In genomic region chr10:43250625-43250924, GRCh38 we compare ENCODE assay signal across 17 cellular contexts.
"Had no signal": no experiment of that assay in that cellular context is flagged by ENCODE, and none has a peak within 500 bp of the region (broad histone marks: within the 10 kb centered on the region; RNA-seq: fewer than 3 reads in every experiment).

No MANE protein-coding gene starts in this region.

- H3K4me1 Mint-ChIP-seq: naive B cell; stimulated activated naive B cell treated with anti-CD40 and anti-IgM and Interleukin-4, amounts not matched to agents 10 μg/mL and 1 μg/mL and 100 μg/mL, for 72 hours had no signal

- H3K4me1 ChIP-seq: gastrocnemius medialis, transverse colon had no signal

- H3K27ac Mint-ChIP-seq: activated CD4-positive, alpha-beta memory T cell treated with anti-CD3 and anti-CD28 coated beads for 36 hours; activated CD4-positive, alpha-beta T cell treated with anti-CD3 and anti-CD28 coated beads for 36 hours; activated naive CD8-positive, alpha-beta T cell treated with anti-CD3 and anti-CD28 coated beads, Interleukin-2, amount 50 U/mL, for 24 hours; stimulated activated naive B cell treated with anti-CD40 and anti-IgM and Interleukin-4, amounts not matched to agents 10 μg/mL and 1 μg/mL and 100 μg/mL, for 72 hours; WTC11 had no signal

- H3K27me3 ChIP-seq: gastrocnemius medialis, neutrophil, spleen, transverse colon had no signal

- DNase-seq: activated naive CD8-positive, alpha-beta T cell treated with anti-CD3 and anti-CD28 coated beads, Interleukin-2, amount 50 U/mL, for 24 hours; anterior cingulate cortex; central memory CD4-positive, alpha-beta T cell; cortex of kidney; mesenchymal stem cell; naive B cell; stimulated activated naive B cell treated with anti-CD40 and anti-IgM and Interleukin-4, amounts not matched to agents 10 μg/mL and 1 μg/mL and 100 μg/mL, for 72 hours; SW 1271; transverse colon had no signal

- H3K9me3 Mint-ChIP-seq: activated CD4-positive, alpha-beta memory T cell treated with anti-CD3 and anti-CD28 coated beads for 36 hours; activated naive CD8-positive, alpha-beta T cell treated with anti-CD3 and anti-CD28 coated beads, Interleukin-2, amount 50 U/mL, for 24 hours; stimulated activated naive B cell treated with anti-CD40 and anti-IgM and Interleukin-4, amounts not matched to agents 10 μg/mL and 1 μg/mL and 100 μg/mL, for 72 hours; WTC11 had no signal

- H3K4me3 Mint-ChIP-seq: activated CD4-positive, alpha-beta memory T cell treated with anti-CD3 and anti-CD28 coated beads for 36 hours; activated CD4-positive, alpha-beta T cell treated with anti-CD3 and anti-CD28 coated beads for 36 hours; activated naive CD8-positive, alpha-beta T cell treated with anti-CD3 and anti-CD28 coated beads, Interleukin-2, amount 50 U/mL, for 24 hours; brain; naive B cell; stimulated activated naive B cell treated with anti-CD40 and anti-IgM and Interleukin-4, amounts not matched to agents 10 μg/mL and 1 μg/mL and 100 μg/mL, for 72 hours; WTC11 had no signal

- H3K36me3 ChIP-seq: gastrocnemius medialis, neutrophil, spleen, transverse colon had no signal

- H3K27me3 Mint-ChIP-seq: activated CD4-positive, alpha-beta memory T cell treated with anti-CD3 and anti-CD28 coated beads for 36 hours; activated CD4-positive, alpha-beta T cell treated with anti-CD3 and anti-CD28 coated beads for 36 hours; activated naive CD8-positive, alpha-beta T cell treated with anti-CD3 and anti-CD28 coated beads, Interleukin-2, amount 50 U/mL, for 24 hours had no signal

- H3K9me3 ChIP-seq: gastrocnemius medialis, mucosa of descending colon, neutrophil, transverse colon had no signal

- ATAC-seq: gastrocnemius medialis; mucosa of descending colon; stimulated activated naive B cell treated with anti-CD40 and anti-IgM and Interleukin-4, amounts not matched to agents 10 μg/mL and 1 μg/mL and 100 μg/mL, for 72 hours had no signal

- H3K27ac ChIP-seq: gastrocnemius medialis, neutrophil, transverse colon had no signal

- H3K4me3 ChIP-seq: gastrocnemius medialis, mucosa of descending colon, spleen, transverse colon had no signal
